In genomic region chr16:72990003-72990521, GRCh38 we compare ENCODE assay signal across 9 cellular contexts. TPM values are rescaled to one million over a fixed set of nuclear protein-coding genes. Genes with fewer than 3 reads are reported as not detected.
A peak's percentile ranks its signal among the peaks of the same experiment; 100 is the strongest.
DNase-seq lines count a peak whose midpoint lies in the region; ATAC-seq and TF ChIP-seq lines count a peak whose summit lies in the region.
"Had no signal": no experiment of that assay in that cellular context is flagged by ENCODE, and none has a peak within 500 bp of the region (broad histone marks: within the 10 kb centered on the region; RNA-seq: fewer than 3 reads in every experiment).

No MANE protein-coding gene starts in this region.

- no peaks in the 10 kb centered on the region; the same call in 1 of the 2 replicates for H3K27me3 Mint-ChIP-seq in WTC11 (ENCODE audit: low read depth)
- H3K27me3 Mint-ChIP-seq: memory B cell had no signal

- peak overlapping the region; percentile 14; the same call in 1 of the 2 replicates for H3K4me3 ChIP-seq in HEK293 (ENCODE audit: low read depth, low read length)
- H3K4me3 ChIP-seq in suprapubic skin = peak overlapping the region; percentile 25

- peak; percentile 41 for ATAC-seq in WTC11

- peak; percentile 66 for TF ChIP-seq EP300 in suprapubic skin (IDR thresholded peaks at IDR 0.05)

- CTCF ChIA-PET in HEK293 (lab: Yijun Ruan, JAX) (interaction anchor here (0.6 to 1.1 kb wide), 3 partner anchors 11 to 157 kb away, joined by 3 to 5 read pairs (median 3); no protein-coding TSS in a partner anchor), WTC11 (lab: Charles Lee) (interaction anchor here (0.6 to 1.1 kb wide), 2 partner anchors 157 to 187 kb away, joined by 3 to 7 read pairs; no protein-coding TSS in a partner anchor)

- H3K4me3 Mint-ChIP-seq in WTC11 = no peak overlapping the region
- H3K4me3 Mint-ChIP-seq: memory B cell had no signal

- H3K36me3 ChIP-seq in HEK293 (ENCODE audit: control insufficient read depth in 2 of 2, insufficient read depth in 1 of 2, low read length in 2 of 2) = no peaks in the 10 kb centered on the region
- no peaks in the 10 kb centered on the region for H3K36me3 ChIP-seq in suprapubic skin

- H3K4me1 Mint-ChIP-seq in WTC11 = peaks cover 51% of the 10 kb centered on the region

- no peaks in the 10 kb centered on the region for H3K36me3 Mint-ChIP-seq in WTC11
- H3K36me3 Mint-ChIP-seq: memory B cell had no signal

- 4% methylated on average over 12 of the region's 17 CpGs for WGBS in suprapubic skin

- H3K9me3 ChIP-seq in HEK293 (ENCODE audit: control insufficient read depth, insufficient read depth, low read depth, low read length) = no peaks in the 10 kb centered on the region
- no peaks in the 10 kb centered on the region for H3K9me3 ChIP-seq in suprapubic skin

- peak overlapping the region; percentile 46; the same call in 1 of the 2 replicates for H3K27ac ChIP-seq in HEK293 (ENCODE audit: extremely low read depth, low read depth, low read length)
- peak overlapping the region; percentile 90 for H3K27ac ChIP-seq in suprapubic skin

- no peak for TF ChIP-seq POLR2A in suprapubic skin (IDR thresholded peaks at IDR 0.05)

- TF ChIP-seq CTCF in HEK293 (tag by site-specific recombination; IDR thresholded peaks at IDR 0.05) (no peak), WTC11 (IDR thresholded peaks at IDR 0.05) (no peak), suprapubic skin (IDR thresholded peaks at IDR 0.05) (no peak)

- DNase-seq in WTC11 (ENCODE audit: low spot score) = no peak
- peak; percentile 75 for DNase-seq in iris pigment epithelial cell (ENCODE audit: low read depth)
- peak; percentile 91 to 94 for DNase-seq in suprapubic skin (ENCODE audit: low spot score in 2 of 2)
- no peak for DNase-seq in stimulated activated CD4-positive, alpha-beta T cell treated with anti-CD3 and anti-CD28 coated beads, Interleukin-4, amount 100 ng/mL, for 24 hours
- DNase-seq in effector CD4-positive, alpha-beta T cell = no peak
- no peak for DNase-seq in activated CD8-positive, alpha-beta memory T cell treated with anti-CD3 and anti-CD28 coated beads, Interleukin-2, amount 50 U/mL, for 4 hours
- DNase-seq in NCI-H128 (lab: John Stamatoyannopoulos, UW; ENCODE audit: unreplicated experiment) = no peak

- H3K4me1 ChIP-seq in HEK293 (ENCODE audit: control insufficient read depth, insufficient read depth, low read length) = peaks cover 17% of the 10 kb centered on the region
- peaks cover 75% of the 10 kb centered on the region for H3K4me1 ChIP-seq in suprapubic skin

- no peaks in the 10 kb centered on the region for H3K9me3 Mint-ChIP-seq in WTC11
- H3K9me3 Mint-ChIP-seq: memory B cell had no signal

- H3K27ac Mint-ChIP-seq in WTC11 = no peak overlapping the region
- H3K27ac Mint-ChIP-seq: memory B cell had no signal

- no peaks in the 10 kb centered on the region for H3K27me3 ChIP-seq in suprapubic skin

- POLR2A ChIA-PET in HEK293 (lab: Yijun Ruan, JAX) (interaction anchor here (0.5 kb wide), 1 partner anchor 488 kb away, joined by 5 read pairs; no protein-coding TSS in a partner anchor), WTC11 (lab: Charles Lee) (no interaction called here)

TF ChIP-seq in HEK293, 187 proteins besides CTCF, POLR2A, EP300 and RAD21 (continues in another document):
- TF ChIP-seq ZNF175 (tag by site-specific recombination; IDR thresholded peaks at IDR 0.05) (no peak), GLIS1 (tag by site-specific recombination; IDR thresholded peaks at IDR 0.05) (0 out of 2 replicates have a peak, but pooled peaks have one; percentile 12), ZNF670 (tag by site-specific recombination; IDR thresholded peaks at IDR 0.05; ENCODE audit: low read depth) (no peak), ZNF561 (tag by site-specific recombination; IDR thresholded peaks at IDR 0.05; ENCODE audit: borderline replicate concordance) (peak; percentile 32; the same call in 1 of the 2 replicates), PRDM10 (tag by site-specific recombination; IDR thresholded peaks at IDR 0.05) (peak; percentile 95), ZNF660 (tag by site-specific recombination; IDR thresholded peaks at IDR 0.05) (peak; percentile 45; the same call in 1 of the 2 replicates), ZNF223 (tag by site-specific recombination; IDR thresholded peaks at IDR 0.05) (no peak), KLF9 (tag by site-specific recombination; IDR thresholded peaks at IDR 0.05; ENCODE audit: low read depth) (peak; percentile 81), MZF1 (tag by site-specific recombination; IDR thresholded peaks at IDR 0.05; ENCODE audit: borderline replicate concordance) (0 out of 2 replicates have a peak, but pooled peaks have one; percentile 23)

TF ChIP-seq in WTC11, 78 proteins besides CTCF, POLR2A, EP300 and RAD21:
- TF ChIP-seq ZMAT4 (CRISPR knock-in tag; IDR thresholded peaks at IDR 0.05) (no peak), GRHL2 (CRISPR knock-in tag; IDR thresholded peaks at IDR 0.05; ENCODE audit: insufficient replicate concordance, severe bottlenecking) (no peak), ZNF671 (CRISPR knock-in tag; IDR thresholded peaks at IDR 0.05) (no peak), TCF7 (CRISPR knock-in tag; IDR thresholded peaks at IDR 0.05; ENCODE audit: low read depth) (no peak), SOX15 (CRISPR knock-in tag; IDR thresholded peaks at IDR 0.05) (no peak), KAT7 (CRISPR knock-in tag; IDR thresholded peaks at IDR 0.05; ENCODE audit: borderline replicate concordance) (no peak), ZSCAN18 (CRISPR knock-in tag; IDR thresholded peaks at IDR 0.05) (no peak), NR1H2 (CRISPR knock-in tag; IDR thresholded peaks at IDR 0.05) (no peak), CREM (CRISPR knock-in tag; IDR thresholded peaks at IDR 0.05) (no peak)
TF ChIP-seq in WTC11: peak in this region for 0.

RNA-seq across cellular contexts. Expression of gene ZFHX3, which starts 57.9 kb away (rescaled TPM):
- 2.7 to 5.7 TPM (median 3.1 TPM) in 3 replicates for total RNA-seq in WTC11 (2021)
- 10 to 100 TPM; 10.4 to 16.1 (median 12.8) TPM for total RNA-seq in suprapubic skin

Comparison
In these comparisons a context has a peak if more than half of its experiments do, and no peak if none do; other contexts are left out.
1. DNase-seq: peak in iris pigment epithelial cell (single experiment) and suprapubic skin (2 of 2); none in WTC11 (single experiment), stimulated activated CD4-positive, alpha-beta T cell treated with anti-CD3 and anti-CD28 coated beads, Interleukin-4, amount 100 ng/mL, for 24 hours (single experiment), effector CD4-positive, alpha-beta T cell (single experiment), activated CD8-positive, alpha-beta memory T cell treated with anti-CD3 and anti-CD28 coated beads, Interleukin-2, amount 50 U/mL, for 4 hours (single experiment) and NCI-H128 (single experiment).